Comparison of ENCODE assay signal across 28 cellular contexts in the genomic region with DNA sequence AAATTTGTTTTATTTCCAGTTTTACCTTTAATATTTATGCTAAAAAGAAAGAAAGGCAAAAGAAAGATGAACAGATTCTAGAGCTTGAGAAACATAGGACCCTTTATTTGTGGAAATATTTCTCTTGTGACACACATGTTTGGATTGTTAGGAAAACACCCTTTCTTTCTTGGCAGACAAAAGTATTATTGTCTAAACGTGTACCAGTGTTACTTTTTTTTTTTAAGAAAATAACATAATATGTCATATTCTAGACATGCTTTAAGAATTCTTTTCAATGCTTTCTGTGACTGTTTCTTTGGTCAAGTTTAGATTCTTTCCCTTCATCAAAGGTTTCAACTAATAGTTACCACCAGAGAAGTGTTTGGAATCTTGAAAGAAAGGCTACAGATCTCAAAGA.
DNase-seq lines count a peak whose midpoint lies in the region; ATAC-seq, FAIRE-seq and TF ChIP-seq lines count a peak whose summit lies in the region.
"Had no signal": no experiment of that assay in that cellular context is flagged by ENCODE, and none has a peak within 500 bp of the region (broad histone marks: within the 10 kb centered on the region; RNA-seq: fewer than 3 reads in every experiment).

No MANE protein-coding gene starts in this region.

- FAIRE-seq in urothelium cell line (lab: Jason Lieb, UNC) = no peak

- DNase-seq in PC-3 (peak; percentile 4), brain microvascular endothelial cell (no peak), fibroblast of pulmonary artery (ENCODE audit: low read depth) (peak; percentile 79), urothelium cell line (ENCODE audit: low spot score) (peak; percentile 30), progenitor cell of endocrine pancreas (ENCODE audit: low spot score, unreplicated experiment) (no peak), esophagus muscularis mucosa (ENCODE audit: extremely low spot score) (no peak)
- DNase-seq: activated B cell treated with CpG ODN at 0.5 μM for 24 hours; activated CD4-positive, alpha-beta T cell treated with anti-CD3 and anti-CD28 coated beads, Interleukin-2, amount 50 U/mL, for 1 hour; activated gamma-delta T cell treated with Interleukin-2 at 50 U/mL for 16 hours; activated T-cell treated with anti-CD3 and anti-CD28 coated beads, Interleukin-2, amount 50 U/mL, for 4 hours; CD4-positive, CD25-positive, alpha-beta regulatory T cell; colonic mucosa; effector memory CD8-positive, alpha-beta T cell; HCEC 1CT; head of caudate nucleus; NCI-H1105; NCI-H187 treated with DMSO at 0.1 percent for 48 hours; NCI-H69; nephron progenitor cell; ovary; right lobe of liver; SJCRH30; stimulated activated naive CD4-positive, alpha-beta T cell treated with Interleukin-2 at 50 U/mL for 16 hours; T-helper 1 cell had no signal

- intact Hi-C loops in PC-3 (cut with micrococcal nuclease) = no loop called here
- intact Hi-C loops in esophagus muscularis mucosa (cut with DNase I) = no loop called here

- H3K27me3 ChIP-seq in PC-3 (ENCODE audit: low read length) (peaks cover 5% of the 10 kb centered on the region), brain microvascular endothelial cell (replicated peaks) (no peaks in the 10 kb centered on the region), esophagus muscularis mucosa (no peaks in the 10 kb centered on the region)
- H3K27me3 ChIP-seq: colonic mucosa, ovary, right lobe of liver, SJCRH30 had no signal

- no peaks in the 10 kb centered on the region for H3K27me3 Mint-ChIP-seq in progenitor cell of endocrine pancreas
- H3K27me3 Mint-ChIP-seq: CD4-positive, CD25-positive, alpha-beta regulatory T cell had no signal

- no peak for TF ChIP-seq CTCF in PC-3 (conservative IDR thresholded peaks at IDR 0.05; ENCODE audit: low read depth, low read length)
- no peak for TF ChIP-seq CTCF in brain microvascular endothelial cell (IDR thresholded peaks at IDR 0.05; ENCODE audit: low read depth, low read length, missing control alignments)
- no peak for TF ChIP-seq CTCF in fibroblast of pulmonary artery (IDR thresholded peaks at IDR 0.05; ENCODE audit: low read length, missing control alignments)
- TF ChIP-seq CTCF in progenitor cell of endocrine pancreas (IDR thresholded peaks at IDR 0.05; ENCODE audit: unreplicated experiment) = no peak
- no peak for TF ChIP-seq CTCF in esophagus muscularis mucosa (IDR thresholded peaks at IDR 0.05)

- no peak overlapping the region for H3K9ac ChIP-seq in PC-3 (ENCODE audit: low read length)

- no peaks in the 10 kb centered on the region for H3F3A ChIP-seq in PC-3 (ENCODE audit: low read length, unreplicated experiment)

- H3K27ac ChIP-seq in PC-3 (ENCODE audit: low read length) = no peak overlapping the region
- H3K27ac ChIP-seq in brain microvascular endothelial cell = peak overlapping the region; percentile 71
- no peak overlapping the region for H3K27ac ChIP-seq in esophagus muscularis mucosa (replicated peaks in 1 of 4)
- H3K27ac ChIP-seq: colonic mucosa, ovary, right lobe of liver, SJCRH30 had no signal

- ATAC-seq in PC-3 (no peak), GM21529 (IDR thresholded peaks at IDR 0.05; ENCODE audit: unreplicated experiment) (no peak)
- ATAC-seq: activated T-cell treated with anti-CD3 and anti-CD28 coated beads, Interleukin-2, amount 50 U/mL, for 4 hours; effector memory CD8-positive, alpha-beta T cell; Panc1; right lobe of liver had no signal

- no peak overlapping the region for H2AFZ ChIP-seq in PC-3 (ENCODE audit: low read length)

- CTCF ChIA-PET in PC-3 (lab: Charles Lee) = no interaction called here

- BruUV-seq in PC-3 (replicated peaks; lab: Mats Ljungman, UMichigan) = no TSS peak

- no peaks in the 10 kb centered on the region for H3K9me3 ChIP-seq in PC-3 (ENCODE audit: low read length)
- no peaks in the 10 kb centered on the region for H3K9me3 ChIP-seq in esophagus muscularis mucosa
- H3K9me3 ChIP-seq: colonic mucosa, ovary, right lobe of liver had no signal

- H3K9me3 Mint-ChIP-seq in progenitor cell of endocrine pancreas (ENCODE audit: low read depth) = peaks cover 4% of the 10 kb centered on the region

- no peaks in the 10 kb centered on the region for H3K36me3 Mint-ChIP-seq in progenitor cell of endocrine pancreas (ENCODE audit: insufficient read depth)
- H3K36me3 Mint-ChIP-seq: brain; CD4-positive, CD25-positive, alpha-beta regulatory T cell had no signal

- H3K4me1 ChIP-seq in PC-3 (ENCODE audit: insufficient read depth, low read length) (no peaks in the 10 kb centered on the region), esophagus muscularis mucosa (no peaks in the 10 kb centered on the region)
- H3K4me1 ChIP-seq: colonic mucosa, right lobe of liver, SJCRH30 had no signal

- 27% methylated on average over 1 of the region's 1 CpG for WGBS in esophagus muscularis mucosa

- POLR2A ChIA-PET in PC-3 (lab: Charles Lee; ENCODE audit: unreplicated experiment) = no interaction called here

- H3K4me3 ChIP-seq in PC-3 (ENCODE audit: low read length) (no peak overlapping the region), brain microvascular endothelial cell (ENCODE audit: low read depth, low read length) (no peak overlapping the region), fibroblast of pulmonary artery (replicated peaks; ENCODE audit: low read depth, low read length) (no peak overlapping the region), esophagus muscularis mucosa (no peak overlapping the region)
- H3K4me3 ChIP-seq: colonic mucosa, lung, ovary, right lobe of liver, SJCRH30 had no signal

- in situ Hi-C loops in brain microvascular endothelial cell (cut with HindIII; ENCODE audit: low pct_ligation_motif_present, low sequenced_read_pairs) = no loop called here

- H3K9me2 ChIP-seq in PC-3 (replicated peaks; ENCODE audit: low read length) = no peaks in the 10 kb centered on the region

- H3K4me1 Mint-ChIP-seq in progenitor cell of endocrine pancreas (ENCODE audit: low read depth) = no peaks in the 10 kb centered on the region
- H3K4me1 Mint-ChIP-seq: activated B cell treated with CpG ODN at 0.5 μM for 24 hours; brain; CD4-positive, CD25-positive, alpha-beta regulatory T cell; nephron progenitor cell had no signal

- H3K4me3 Mint-ChIP-seq in progenitor cell of endocrine pancreas (ENCODE audit: low read depth) = no peak overlapping the region
- H3K4me3 Mint-ChIP-seq: activated B cell treated with CpG ODN at 0.5 μM for 24 hours; activated T-cell treated with anti-CD3 and anti-CD28 coated beads, Interleukin-2, amount 50 U/mL, for 4 hours; brain; CD4-positive, CD25-positive, alpha-beta regulatory T cell; effector memory CD8-positive, alpha-beta T cell; nephron progenitor cell had no signal

- no peak overlapping the region for H3K27ac Mint-ChIP-seq in progenitor cell of endocrine pancreas
- H3K27ac Mint-ChIP-seq: activated B cell treated with CpG ODN at 0.5 μM for 24 hours; brain; effector memory CD8-positive, alpha-beta T cell; nephron progenitor cell had no signal

- H3K79me2 ChIP-seq in PC-3 (ENCODE audit: low read length) = no peaks in the 10 kb centered on the region

- no peak for TF ChIP-seq POLR2A in esophagus muscularis mucosa (IDR thresholded peaks at IDR 0.05; ENCODE audit: low read depth)

- no peak for TF ChIP-seq EP300 in esophagus muscularis mucosa (IDR thresholded peaks at IDR 0.05)

- H4K20me1 ChIP-seq in PC-3 (ENCODE audit: low read length) = no peaks in the 10 kb centered on the region

- no peak overlapping the region for H3K4me2 ChIP-seq in PC-3 (ENCODE audit: low read length)

- no peaks in the 10 kb centered on the region for H3K36me3 ChIP-seq in PC-3 (ENCODE audit: low read depth, low read length)
- no peaks in the 10 kb centered on the region for H3K36me3 ChIP-seq in brain microvascular endothelial cell (replicated peaks)
- no peaks in the 10 kb centered on the region for H3K36me3 ChIP-seq in esophagus muscularis mucosa
- H3K36me3 ChIP-seq: colonic mucosa, ovary, right lobe of liver, SJCRH30 had no signal

Comparison
In these comparisons a context has a peak if more than half of its experiments do, and no peak if none do; other contexts are left out.
1. DNase-seq: peak in PC-3 (single experiment), fibroblast of pulmonary artery (single experiment) and urothelium cell line (single experiment); none in brain microvascular endothelial cell (single experiment), progenitor cell of endocrine pancreas (single experiment) and esophagus muscularis mucosa (single experiment).